Comparison of ENCODE assay signal across 2 cellular contexts in the genomic region with DNA sequence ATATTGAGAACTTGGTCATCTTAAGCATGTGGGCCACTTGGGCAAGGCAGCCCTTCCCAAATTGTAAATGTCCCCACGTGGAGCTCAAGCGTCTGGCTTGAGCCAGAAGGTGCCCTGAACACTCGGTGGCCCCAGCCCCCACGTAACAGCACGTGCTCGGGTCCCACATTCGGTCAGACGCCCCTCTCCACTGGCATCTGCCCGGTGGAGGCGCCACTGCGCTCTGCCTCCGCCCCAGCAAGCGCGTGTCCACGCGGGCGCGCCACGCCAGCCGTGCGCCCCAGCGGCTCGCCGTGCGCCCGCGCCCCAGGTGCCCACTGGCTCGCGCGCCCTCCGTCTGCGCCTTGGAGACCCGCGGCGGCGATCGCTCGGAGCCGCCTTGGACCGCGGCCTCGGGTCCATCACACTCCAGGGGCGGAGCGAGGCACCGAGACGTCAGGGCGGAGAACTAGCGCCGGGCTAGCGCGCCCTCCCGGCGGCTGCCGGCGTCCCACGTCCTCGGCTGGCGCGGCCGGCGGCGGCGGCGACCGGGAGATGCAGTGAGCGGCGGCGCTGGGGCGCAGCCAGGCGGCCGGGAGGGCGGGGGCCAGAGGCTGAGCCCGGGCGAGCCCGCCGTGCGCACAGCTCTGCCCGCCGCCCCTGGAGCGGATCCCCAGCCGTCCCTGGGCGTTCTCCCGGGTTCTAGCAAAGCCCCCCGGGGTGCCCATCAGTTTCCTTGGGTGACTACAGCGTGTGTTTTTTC.
A peak's percentile ranks its signal among the peaks of the same experiment; 100 is the strongest.
TF ChIP-seq lines count a peak whose summit lies in the region.

Gene PALM2AKAP2, plus strand, starts transcription at position 488 of the 742 bp plus-strand sequence. CDS start 291 bp downstream, outside the sequence.

TF ChIP-seq in GM23338, 12 proteins besides CTCF, POLR2A, EP300 and RAD21 (continues in another document):
- TF ChIP-seq, protein P1, sequence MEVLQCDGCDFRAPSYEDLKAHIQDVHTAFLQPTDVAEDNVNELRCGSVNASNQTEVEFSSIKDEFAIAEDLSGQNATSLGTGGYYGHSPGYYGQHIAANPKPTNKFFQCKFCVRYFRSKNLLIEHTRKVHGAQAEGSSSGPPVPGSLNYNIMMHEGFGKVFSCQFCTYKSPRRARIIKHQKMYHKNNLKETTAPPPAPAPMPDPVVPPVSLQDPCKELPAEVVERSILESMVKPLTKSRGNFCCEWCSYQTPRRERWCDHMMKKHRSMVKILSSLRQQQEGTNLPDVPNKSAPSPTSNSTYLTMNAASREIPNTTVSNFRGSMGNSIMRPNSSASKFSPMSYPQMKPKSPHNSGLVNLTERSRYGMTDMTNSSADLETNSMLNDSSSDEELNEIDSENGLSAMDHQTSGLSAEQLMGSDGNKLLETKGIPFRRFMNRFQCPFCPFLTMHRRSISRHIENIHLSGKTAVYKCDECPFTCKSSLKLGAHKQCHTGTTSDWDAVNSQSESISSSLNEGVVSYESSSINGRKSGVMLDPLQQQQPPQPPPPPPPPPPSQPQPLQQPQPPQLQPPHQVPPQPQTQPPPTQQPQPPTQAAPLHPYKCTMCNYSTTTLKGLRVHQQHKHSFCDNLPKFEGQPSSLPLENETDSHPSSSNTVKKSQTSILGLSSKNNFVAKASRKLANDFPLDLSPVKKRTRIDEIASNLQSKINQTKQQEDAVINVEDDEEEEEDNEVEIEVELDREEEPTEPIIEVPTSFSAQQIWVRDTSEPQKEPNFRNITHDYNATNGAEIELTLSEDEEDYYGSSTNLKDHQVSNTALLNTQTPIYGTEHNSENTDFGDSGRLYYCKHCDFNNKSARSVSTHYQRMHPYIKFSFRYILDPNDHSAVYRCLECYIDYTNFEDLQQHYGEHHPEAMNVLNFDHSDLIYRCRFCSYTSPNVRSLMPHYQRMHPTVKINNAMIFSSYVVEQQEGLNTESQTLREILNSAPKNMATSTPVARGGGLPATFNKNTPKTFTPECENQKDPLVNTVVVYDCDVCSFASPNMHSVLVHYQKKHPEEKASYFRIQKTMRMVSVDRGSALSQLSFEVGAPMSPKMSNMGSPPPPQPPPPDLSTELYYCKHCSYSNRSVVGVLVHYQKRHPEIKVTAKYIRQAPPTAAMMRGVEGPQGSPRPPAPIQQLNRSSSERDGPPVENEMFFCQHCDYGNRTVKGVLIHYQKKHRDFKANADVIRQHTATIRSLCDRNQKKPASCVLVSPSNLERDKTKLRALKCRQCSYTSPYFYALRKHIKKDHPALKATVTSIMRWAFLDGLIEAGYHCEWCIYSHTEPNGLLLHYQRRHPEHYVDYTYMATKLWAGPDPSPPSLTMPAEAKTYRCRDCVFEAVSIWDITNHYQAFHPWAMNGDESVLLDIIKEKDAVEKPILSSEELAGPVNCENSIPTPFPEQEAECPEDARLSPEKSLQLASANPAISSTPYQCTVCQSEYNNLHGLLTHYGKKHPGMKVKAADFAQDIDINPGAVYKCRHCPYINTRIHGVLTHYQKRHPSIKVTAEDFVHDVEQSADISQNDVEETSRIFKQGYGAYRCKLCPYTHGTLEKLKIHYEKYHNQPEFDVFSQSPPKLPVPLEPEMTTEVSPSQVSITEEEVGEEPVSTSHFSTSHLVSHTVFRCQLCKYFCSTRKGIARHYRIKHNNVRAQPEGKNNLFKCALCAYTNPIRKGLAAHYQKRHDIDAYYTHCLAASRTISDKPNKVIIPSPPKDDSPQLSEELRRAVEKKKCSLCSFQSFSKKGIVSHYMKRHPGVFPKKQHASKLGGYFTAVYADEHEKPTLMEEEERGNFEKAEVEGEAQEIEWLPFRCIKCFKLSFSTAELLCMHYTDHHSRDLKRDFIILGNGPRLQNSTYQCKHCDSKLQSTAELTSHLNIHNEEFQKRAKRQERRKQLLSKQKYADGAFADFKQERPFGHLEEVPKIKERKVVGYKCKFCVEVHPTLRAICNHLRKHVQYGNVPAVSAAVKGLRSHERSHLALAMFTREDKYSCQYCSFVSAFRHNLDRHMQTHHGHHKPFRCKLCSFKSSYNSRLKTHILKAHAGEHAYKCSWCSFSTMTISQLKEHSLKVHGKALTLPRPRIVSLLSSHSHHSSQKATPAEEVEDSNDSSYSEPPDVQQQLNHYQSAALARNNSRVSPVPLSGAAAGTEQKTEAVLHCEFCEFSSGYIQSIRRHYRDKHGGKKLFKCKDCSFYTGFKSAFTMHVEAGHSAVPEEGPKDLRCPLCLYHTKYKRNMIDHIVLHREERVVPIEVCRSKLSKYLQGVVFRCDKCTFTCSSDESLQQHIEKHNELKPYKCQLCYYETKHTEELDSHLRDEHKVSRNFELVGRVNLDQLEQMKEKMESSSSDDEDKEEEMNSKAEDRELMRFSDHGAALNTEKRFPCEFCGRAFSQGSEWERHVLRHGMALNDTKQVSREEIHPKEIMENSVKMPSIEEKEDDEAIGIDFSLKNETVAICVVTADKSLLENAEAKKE (CRISPR knock-in tag; IDR thresholded peaks at IDR 0.05): no peak
- no peak for TF ChIP-seq JUNB (IDR thresholded peaks at IDR 0.05; ENCODE audit: unreplicated experiment)
- TF ChIP-seq NANOG (IDR thresholded peaks at IDR 0.05; ENCODE audit: borderline replicate concordance): no peak
- no peak for TF ChIP-seq POLR2AphosphoS5 (IDR thresholded peaks at IDR 0.05; ENCODE audit: low read depth)
- no peak; the same call in 1 of the 2 replicates for TF ChIP-seq CREB1 (CRISPR knock-in tag; IDR thresholded peaks at IDR 0.05; ENCODE audit: low read depth)
- TF ChIP-seq ZNF114 (CRISPR knock-in tag; IDR thresholded peaks at IDR 0.05): no peak
- TF ChIP-seq, protein P2, sequence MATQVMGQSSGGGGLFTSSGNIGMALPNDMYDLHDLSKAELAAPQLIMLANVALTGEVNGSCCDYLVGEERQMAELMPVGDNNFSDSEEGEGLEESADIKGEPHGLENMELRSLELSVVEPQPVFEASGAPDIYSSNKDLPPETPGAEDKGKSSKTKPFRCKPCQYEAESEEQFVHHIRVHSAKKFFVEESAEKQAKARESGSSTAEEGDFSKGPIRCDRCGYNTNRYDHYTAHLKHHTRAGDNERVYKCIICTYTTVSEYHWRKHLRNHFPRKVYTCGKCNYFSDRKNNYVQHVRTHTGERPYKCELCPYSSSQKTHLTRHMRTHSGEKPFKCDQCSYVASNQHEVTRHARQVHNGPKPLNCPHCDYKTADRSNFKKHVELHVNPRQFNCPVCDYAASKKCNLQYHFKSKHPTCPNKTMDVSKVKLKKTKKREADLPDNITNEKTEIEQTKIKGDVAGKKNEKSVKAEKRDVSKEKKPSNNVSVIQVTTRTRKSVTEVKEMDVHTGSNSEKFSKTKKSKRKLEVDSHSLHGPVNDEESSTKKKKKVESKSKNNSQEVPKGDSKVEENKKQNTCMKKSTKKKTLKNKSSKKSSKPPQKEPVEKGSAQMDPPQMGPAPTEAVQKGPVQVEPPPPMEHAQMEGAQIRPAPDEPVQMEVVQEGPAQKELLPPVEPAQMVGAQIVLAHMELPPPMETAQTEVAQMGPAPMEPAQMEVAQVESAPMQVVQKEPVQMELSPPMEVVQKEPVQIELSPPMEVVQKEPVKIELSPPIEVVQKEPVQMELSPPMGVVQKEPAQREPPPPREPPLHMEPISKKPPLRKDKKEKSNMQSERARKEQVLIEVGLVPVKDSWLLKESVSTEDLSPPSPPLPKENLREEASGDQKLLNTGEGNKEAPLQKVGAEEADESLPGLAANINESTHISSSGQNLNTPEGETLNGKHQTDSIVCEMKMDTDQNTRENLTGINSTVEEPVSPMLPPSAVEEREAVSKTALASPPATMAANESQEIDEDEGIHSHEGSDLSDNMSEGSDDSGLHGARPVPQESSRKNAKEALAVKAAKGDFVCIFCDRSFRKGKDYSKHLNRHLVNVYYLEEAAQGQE (IDR thresholded peaks at IDR 0.05; ENCODE audit: unreplicated experiment): no peak
- no peak for TF ChIP-seq STAT1 (IDR thresholded peaks at IDR 0.05; ENCODE audit: unreplicated experiment)
- TF ChIP-seq EZH2 (IDR thresholded peaks at IDR 0.05; ENCODE audit: low read depth, unreplicated experiment): no peak
- no peak for TF ChIP-seq ZNF331 (CRISPR knock-in tag; IDR thresholded peaks at IDR 0.05; ENCODE audit: low read depth)

TF ChIP-seq in H1, 55 proteins besides CTCF, POLR2A, EP300 and RAD21:
- TF ChIP-seq EGR1 (IDR thresholded peaks at IDR 0.05; ENCODE audit: borderline replicate concordance, low read depth, low read length) (0 out of 2 replicates have a peak, but pooled peaks have one; percentile 30), KDM4A (IDR thresholded peaks at IDR 0.05; ENCODE audit: low read depth, low read length, severe bottlenecking) (peak; percentile 98), RFX5 (IDR thresholded peaks at IDR 0.05; ENCODE audit: borderline replicate concordance, low read depth, low read length) (no peak), CEBPB (IDR thresholded peaks at IDR 0.05; ENCODE audit: low read depth, low read length) (no peak), ATF2 (IDR thresholded peaks at IDR 0.05; ENCODE audit: low read length) (no peak), PHF8 (conservative IDR thresholded peaks at IDR 0.05; ENCODE audit: low read depth, low read length) (0 out of 2 replicates have a peak, but pooled peaks have one; percentile 43), SIX5 (IDR thresholded peaks at IDR 0.05; ENCODE audit: low read depth, low read length) (no peak), TAF7 (optimal IDR thresholded peaks at IDR 0.05; ENCODE audit: borderline replicate concordance, low read depth, low read length) (peak; percentile 12), JUN (IDR thresholded peaks at IDR 0.05; ENCODE audit: low read depth, low read length) (no peak), TEAD4 (IDR thresholded peaks at IDR 0.05; ENCODE audit: low read depth, low read length) (peak; percentile 24; the same call in 1 of the 2 replicates), ASH2L (IDR thresholded peaks at IDR 0.05; ENCODE audit: low read length) (no peak), CBX5 (IDR thresholded peaks at IDR 0.05; ENCODE audit: low read depth, low read length) (no peak), TBP (IDR thresholded peaks at IDR 0.05; ENCODE audit: low read depth, low read length) (no peak; the same call in 1 of the 2 replicates), CREB1 (IDR thresholded peaks at IDR 0.05) (peak; percentile 26; the same call in 1 of the 2 replicates), SIRT6 (IDR thresholded peaks at IDR 0.05; ENCODE audit: low read length) (no peak), RBBP5 (IDR thresholded peaks at IDR 0.05; ENCODE audit: borderline replicate concordance, low read depth, low read length) (peak; percentile 88; the same call in 1 of the 2 replicates), RXRA (IDR thresholded peaks at IDR 0.05; ENCODE audit: insufficient read depth, low read depth, low read length) (no peak), TCF12 (IDR thresholded peaks at IDR 0.05; ENCODE audit: low read depth, low read length) (no peak), NRF1 (IDR thresholded peaks at IDR 0.05; ENCODE audit: low read depth, low read length) (no peak), RNF2 (IDR thresholded peaks at IDR 0.05; ENCODE audit: borderline replicate concordance, low read depth, low read length, missing control alignments, poor library complexity, severe bottlenecking) (no peak), HDAC2 (IDR thresholded peaks at IDR 0.05; ENCODE audit: borderline replicate concordance in 1 of 2, low read depth in 2 of 2, low read length in 2 of 2) (peak; percentile 38 to 62; a peak in 1 of 4 replicates), BACH1 (IDR thresholded peaks at IDR 0.05; ENCODE audit: low read length) (no peak; the same call in 1 of the 2 replicates), SP1 (IDR thresholded peaks at IDR 0.05; ENCODE audit: low read depth, low read length) (no peak), SIN3A (conservative IDR thresholded peaks at IDR 0.05 in 1 of 2, IDR thresholded peaks at IDR 0.05 in 1 of 2; ENCODE audit: low read depth in 1 of 2, low read length in 2 of 2) (no peak), YY1 (IDR thresholded peaks at IDR 0.05; ENCODE audit: low read depth, low read length) (no peak; the same call in 1 of the 2 replicates), E2F6 (IDR thresholded peaks at IDR 0.05) (peak; percentile 90), TAF1 (IDR thresholded peaks at IDR 0.05; ENCODE audit: low read depth, low read length) (0 out of 2 replicates have a peak, but pooled peaks have one; percentile 34), SAP30 (IDR thresholded peaks at IDR 0.05; ENCODE audit: insufficient read depth, insufficient replicate concordance, low read length) (no peak), MAFK (IDR thresholded peaks at IDR 0.05; ENCODE audit: low read depth, low read length) (no peak), SUZ12 (IDR thresholded peaks at IDR 0.05; ENCODE audit: low read length) (no peak; the same call in 1 of the 2 replicates), POLR2AphosphoS5 (IDR thresholded peaks at IDR 0.05; ENCODE audit: low read depth, low read length) (no peak), CHD2 (IDR thresholded peaks at IDR 0.05; ENCODE audit: low read length) (no peak), CHD1 (IDR thresholded peaks at IDR 0.05; ENCODE audit: low read depth, low read length) (no peak)
- TF ChIP-seq, protein P3, sequence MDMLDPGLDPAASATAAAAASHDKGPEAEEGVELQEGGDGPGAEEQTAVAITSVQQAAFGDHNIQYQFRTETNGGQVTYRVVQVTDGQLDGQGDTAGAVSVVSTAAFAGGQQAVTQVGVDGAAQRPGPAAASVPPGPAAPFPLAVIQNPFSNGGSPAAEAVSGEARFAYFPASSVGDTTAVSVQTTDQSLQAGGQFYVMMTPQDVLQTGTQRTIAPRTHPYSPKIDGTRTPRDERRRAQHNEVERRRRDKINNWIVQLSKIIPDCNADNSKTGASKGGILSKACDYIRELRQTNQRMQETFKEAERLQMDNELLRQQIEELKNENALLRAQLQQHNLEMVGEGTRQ (IDR thresholded peaks at IDR 0.05; ENCODE audit: low read length): no peak
- TF ChIP-seq, protein P4, sequence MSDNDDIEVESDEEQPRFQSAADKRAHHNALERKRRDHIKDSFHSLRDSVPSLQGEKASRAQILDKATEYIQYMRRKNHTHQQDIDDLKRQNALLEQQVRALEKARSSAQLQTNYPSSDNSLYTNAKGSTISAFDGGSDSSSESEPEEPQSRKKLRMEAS (IDR thresholded peaks at IDR 0.05): peak; percentile 99
